ENCODE assay signal across 10 cellular contexts in the genomic region with DNA sequence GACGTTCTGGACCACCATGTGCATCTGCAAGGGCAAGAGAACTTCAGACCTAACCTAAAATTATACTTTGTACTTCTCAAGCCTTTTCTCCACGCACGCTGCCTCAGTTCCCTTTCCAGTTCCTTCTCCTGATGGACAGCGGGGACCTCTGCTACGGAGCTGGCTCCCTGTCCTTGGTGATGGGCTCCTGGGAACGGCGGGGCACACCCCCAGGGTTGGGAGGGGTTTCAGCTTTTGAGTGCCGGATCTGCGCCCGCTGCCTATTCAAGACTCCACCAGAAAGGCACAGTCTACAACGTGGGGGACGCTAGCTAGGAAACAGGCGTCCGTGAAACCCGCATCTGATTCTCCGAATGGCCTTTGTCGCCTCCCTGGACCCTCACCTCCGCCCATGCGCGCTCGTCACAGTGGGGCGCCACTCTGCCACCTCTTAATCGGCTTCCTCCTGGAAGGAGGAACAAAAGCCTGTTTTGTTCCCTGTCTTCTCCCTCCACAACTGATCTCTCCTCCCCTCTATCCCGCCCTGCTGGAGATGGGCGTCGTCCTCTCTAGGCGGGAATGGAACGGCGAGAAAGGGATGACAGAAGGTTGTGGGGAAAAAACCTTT. TPM values are rescaled to one million over a fixed set of nuclear protein-coding genes. Genes with fewer than 3 reads are reported as not detected.
A peak's percentile ranks its signal among the peaks of the same experiment; 100 is the strongest.
DNase-seq lines count a peak whose midpoint lies in the region; ATAC-seq, FAIRE-seq and TF ChIP-seq lines count a peak whose summit lies in the region.
"Had no signal": no experiment of that assay in that cellular context is flagged by ENCODE, and none has a peak within 500 bp of the region (broad histone marks: within the 10 kb centered on the region; RNA-seq: fewer than 3 reads in every experiment).

No MANE protein-coding gene starts in this region.

- H3K27me3 ChIP-seq in cardiac muscle cell (peaks cover 70% of the 10 kb centered on the region), lower lobe of right lung (ENCODE audit: low read depth) (peaks cover 24% of the 10 kb centered on the region), Peyer's patch (peaks cover 0 to 6% of the 10 kb centered on the region in 2 donors), MM.1S (replicated peaks; ENCODE audit: insufficient read depth, low read length) (no peaks in the 10 kb centered on the region)

- no peak overlapping the region for H3K27ac ChIP-seq in cardiac muscle cell
- H3K27ac ChIP-seq in lower lobe of right lung, result no peak overlapping the region
- H3K27ac ChIP-seq in Peyer's patch, result no peak overlapping the region
- no peak overlapping the region for H3K27ac ChIP-seq in MM.1S (ENCODE audit: low read length)

- H3K4me1 ChIP-seq in cardiac muscle cell (ENCODE audit: low read depth), result peaks cover 3% of the 10 kb centered on the region
- peaks cover 10% of the 10 kb centered on the region for H3K4me1 ChIP-seq in lower lobe of right lung
- no peaks in the 10 kb centered on the region for H3K4me1 ChIP-seq in Peyer's patch
- H3K4me1 ChIP-seq in MM.1S (ENCODE audit: low read length), result no peaks in the 10 kb centered on the region
- H3K4me1 ChIP-seq in mucosa of descending colon (ENCODE audit: low read depth), result no peaks in the 10 kb centered on the region

- H3K9me3 ChIP-seq in cardiac muscle cell (ENCODE audit: low read depth) (no peaks in the 10 kb centered on the region), lower lobe of right lung (no peaks in the 10 kb centered on the region), Peyer's patch (no peaks in the 10 kb centered on the region), MM.1S (replicated peaks; ENCODE audit: insufficient read depth, low read length) (no peaks in the 10 kb centered on the region), mucosa of descending colon (no peaks in the 10 kb centered on the region)

- DNase-seq in cardiac muscle cell (ENCODE audit: low read depth in 1 of 2, low spot score in 1 of 2), result peak in 1 of 2 donors; percentile 10
- DNase-seq in left cardiac atrium, result no peak
- DNase-seq in astrocyte of the hippocampus (ENCODE audit: low read depth, low spot score), result peak; percentile 1
- no peak for DNase-seq in lower lobe of right lung
- DNase-seq in urothelium cell line (ENCODE audit: low spot score), result peak; percentile 23
- no peak for DNase-seq in Peyer's patch
- no peak for DNase-seq in MM.1S
- no peak for DNase-seq in mucosa of descending colon
- DNase-seq: activated naive CD8-positive, alpha-beta T cell treated with anti-CD3 and anti-CD28 coated beads, Interleukin-2, amount 10 ng/mL, durations not matched to agents 7 days and 5 days had no signal

- H3K9ac ChIP-seq in MM.1S (ENCODE audit: low read length), result no peak overlapping the region

- no peak for TF ChIP-seq CTCF in cardiac muscle cell (IDR thresholded peaks at IDR 0.05; ENCODE audit: low read depth, low read length)
- no peak for TF ChIP-seq CTCF in lower lobe of right lung (IDR thresholded peaks at IDR 0.05)
- no peak for TF ChIP-seq CTCF in Peyer's patch (IDR thresholded peaks at IDR 0.05)
- TF ChIP-seq CTCF in MM.1S (IDR thresholded peaks at IDR 0.05; ENCODE audit: low read length), result no peak
- no peak for TF ChIP-seq CTCF in mucosa of descending colon (IDR thresholded peaks at IDR 0.05)

- no peak for TF ChIP-seq POLR2A in Peyer's patch (IDR thresholded peaks at IDR 0.05)

- intact Hi-C loops in left cardiac atrium (cut with DNase I) (no loop called here), lower lobe of right lung (cut with DNase I) (no loop called here), mucosa of descending colon (cut with DNase I, micrococcal nuclease) (no loop called here)

- no peaks in the 10 kb centered on the region for H3K36me3 ChIP-seq in cardiac muscle cell
- H3K36me3 ChIP-seq in lower lobe of right lung, result no peaks in the 10 kb centered on the region
- H3K36me3 ChIP-seq in Peyer's patch, result no peaks in the 10 kb centered on the region
- H3K36me3 ChIP-seq in MM.1S (replicated peaks; ENCODE audit: insufficient read depth, low read length), result no peaks in the 10 kb centered on the region
- no peaks in the 10 kb centered on the region for H3K36me3 ChIP-seq in mucosa of descending colon (ENCODE audit: low read depth)

- H3F3A ChIP-seq in MM.1S (ENCODE audit: insufficient read depth, low read length), result no peaks in the 10 kb centered on the region

- no peaks in the 10 kb centered on the region for H3K79me2 ChIP-seq in MM.1S (ENCODE audit: low read length)

- H3K4me2 ChIP-seq in MM.1S (ENCODE audit: low read depth, low read length), result no peak overlapping the region

- H3K4me3 ChIP-seq in cardiac muscle cell (peak overlapping the region; percentile 27), lower lobe of right lung (peak overlapping the region; percentile 32), Peyer's patch (no peak overlapping the region), MM.1S (ENCODE audit: low read length) (no peak overlapping the region), mucosa of descending colon (no peak overlapping the region)

- ATAC-seq in left cardiac atrium, result no peak
- peak in 1 of 2 donors; percentile 35 for ATAC-seq in lower lobe of right lung
- no peak for ATAC-seq in mucosa of descending colon

- no peak for FAIRE-seq in urothelium cell line (lab: Jason Lieb, UNC)

- H4K20me1 ChIP-seq in MM.1S (ENCODE audit: insufficient read depth, low read length), result no peaks in the 10 kb centered on the region

- no peak overlapping the region for H2AFZ ChIP-seq in MM.1S (ENCODE audit: low read length)

- H3K9me2 ChIP-seq in MM.1S (replicated peaks; ENCODE audit: insufficient read depth, low read length), result no peaks in the 10 kb centered on the region

RNA-seq across cellular contexts. Expression of a gene that starts 2.2 kb away (rescaled TPM):
- total RNA-seq in cardiac muscle cell (not detected in 2 replicates), left cardiac atrium (not detected), lower lobe of right lung (not detected), Peyer's patch (not detected), mucosa of descending colon (not detected)
- polyA plus RNA-seq in cardiac muscle cell, result not detected in 2 replicates
- total RNA-seq: activated naive CD8-positive, alpha-beta T cell treated with anti-CD3 and anti-CD28 coated beads, Interleukin-2, amount 10 ng/mL, durations not matched to agents 7 days and 5 days; omental fat pad had no signal

Comparison
In these comparisons a context has a peak if more than half of its experiments do, and no peak if none do; other contexts are left out.
1. DNase-seq: peak in astrocyte of the hippocampus (single experiment) and urothelium cell line (single experiment); none in left cardiac atrium (single experiment), lower lobe of right lung (single experiment), Peyer's patch (0 of 3), MM.1S (single experiment) and mucosa of descending colon (0 of 3).
2. H3K4me3 ChIP-seq: peak in cardiac muscle cell (single experiment) and lower lobe of right lung (single experiment); none in Peyer's patch (0 of 4), MM.1S (single experiment) and mucosa of descending colon (single experiment).